In genomic region chr4:98838528-98838927, GRCh38 we compare ENCODE assay signal across 25 cellular contexts.
"Had no signal": no experiment of that assay in that cellular context is flagged by ENCODE, and none has a peak within 500 bp of the region (broad histone marks: within the 10 kb centered on the region; RNA-seq: fewer than 3 reads in every experiment).

No MANE protein-coding gene starts in this region.

- H3K27ac ChIP-seq: ascending aorta, body of pancreas, SJSA1 had no signal

- H3K4me1 Mint-ChIP-seq: activated naive CD8-positive, alpha-beta T cell treated with anti-CD3 and anti-CD28 coated beads, Interleukin-2, amount 50 U/mL, for 24 hours; central memory CD8-positive, alpha-beta T cell had no signal

- H3K9me3 ChIP-seq: ascending aorta, body of pancreas, SJSA1 had no signal

- H3K4me3 Mint-ChIP-seq: activated CD8-positive, alpha-beta T cell treated with anti-CD3 and anti-CD28 coated beads, Interleukin-2, amount 10 ng/mL, durations not matched to agents 7 days and 5 days; activated naive CD8-positive, alpha-beta T cell treated with anti-CD3 and anti-CD28 coated beads, Interleukin-2, amount 50 U/mL, for 24 hours; activated T-cell treated with anti-CD3 and anti-CD28 coated beads, Interleukin-2, amount 50 U/mL, for 24 hours; central memory CD8-positive, alpha-beta T cell; T-helper 17 cell; WTC11 had no signal

- DNase-seq: activated CD4-positive, alpha-beta T cell treated with anti-CD3 and anti-CD28 coated beads for 48 hours; activated CD4-positive, alpha-beta T cell treated with anti-CD3 and anti-CD28 coated beads, Interleukin-2, amount 50 U/mL, for 4 hours; activated CD4-positive, CD25-positive, alpha-beta regulatory T cell treated with anti-CD3 and anti-CD28 coated beads, Interleukin-2, amount 50 U/mL, for 72 hours; activated CD8-positive, alpha-beta memory T cell treated with anti-CD3 and anti-CD28 coated beads, Interleukin-2, amount 50 U/mL, for 48 hours; activated CD8-positive, alpha-beta T cell treated with anti-CD3 and anti-CD28 coated beads, Interleukin-2, amount 10 ng/mL, durations not matched to agents 7 days and 5 days; activated effector memory CD4-positive, alpha-beta T cell treated with anti-CD3 and anti-CD28 coated beads, Interleukin-2, amount 50 U/mL, for 16 hours; activated naive CD4-positive, alpha-beta T cell treated with Interleukin-2 at 50 U/mL for 16 hours; activated naive CD8-positive, alpha-beta T cell treated with anti-CD3 and anti-CD28 coated beads, Interleukin-2, amount 50 U/mL, for 24 hours; activated T-cell treated with anti-CD3 and anti-CD28 coated beads, Interleukin-2, amount 50 U/mL, for 24 hours; amniotic stem cell; body of pancreas; Karpas-422; NCI-H1092; NCI-H2029; NCI-H345; NCI-H510A; NCI-H526 treated with DMSO at 0.1 percent for 48 hours; Right ventricle myocardium superior; T-helper 17 cell; T-helper 9 cell had no signal

- H3K4me1 ChIP-seq: body of pancreas, SJSA1 had no signal

- H3K27me3 ChIP-seq: ascending aorta, body of pancreas, SJSA1 had no signal

- H3K4me3 ChIP-seq: body of pancreas, SJSA1 had no signal

- H3K27me3 Mint-ChIP-seq: activated naive CD8-positive, alpha-beta T cell treated with anti-CD3 and anti-CD28 coated beads, Interleukin-2, amount 50 U/mL, for 24 hours; activated T-cell treated with anti-CD3 and anti-CD28 coated beads, Interleukin-2, amount 50 U/mL, for 24 hours; T-helper 17 cell had no signal

- H3K9me3 Mint-ChIP-seq: activated naive CD8-positive, alpha-beta T cell treated with anti-CD3 and anti-CD28 coated beads, Interleukin-2, amount 50 U/mL, for 24 hours; central memory CD8-positive, alpha-beta T cell had no signal

- H3K27ac Mint-ChIP-seq: activated CD8-positive, alpha-beta T cell treated with anti-CD3 and anti-CD28 coated beads, Interleukin-2, amount 10 ng/mL, durations not matched to agents 7 days and 5 days; activated naive CD4-positive, alpha-beta T cell treated with anti-CD3 and anti-CD28 coated beads, Interleukin-2, amount 50 U/mL, for 72 hours; activated naive CD8-positive, alpha-beta T cell treated with anti-CD3 and anti-CD28 coated beads, Interleukin-2, amount 50 U/mL, for 24 hours; activated T-cell treated with anti-CD3 and anti-CD28 coated beads, Interleukin-2, amount 50 U/mL, for 24 hours; T-helper 17 cell; WTC11 had no signal

- H3K36me3 ChIP-seq: ascending aorta, SJSA1 had no signal
